In the genomic region with DNA sequence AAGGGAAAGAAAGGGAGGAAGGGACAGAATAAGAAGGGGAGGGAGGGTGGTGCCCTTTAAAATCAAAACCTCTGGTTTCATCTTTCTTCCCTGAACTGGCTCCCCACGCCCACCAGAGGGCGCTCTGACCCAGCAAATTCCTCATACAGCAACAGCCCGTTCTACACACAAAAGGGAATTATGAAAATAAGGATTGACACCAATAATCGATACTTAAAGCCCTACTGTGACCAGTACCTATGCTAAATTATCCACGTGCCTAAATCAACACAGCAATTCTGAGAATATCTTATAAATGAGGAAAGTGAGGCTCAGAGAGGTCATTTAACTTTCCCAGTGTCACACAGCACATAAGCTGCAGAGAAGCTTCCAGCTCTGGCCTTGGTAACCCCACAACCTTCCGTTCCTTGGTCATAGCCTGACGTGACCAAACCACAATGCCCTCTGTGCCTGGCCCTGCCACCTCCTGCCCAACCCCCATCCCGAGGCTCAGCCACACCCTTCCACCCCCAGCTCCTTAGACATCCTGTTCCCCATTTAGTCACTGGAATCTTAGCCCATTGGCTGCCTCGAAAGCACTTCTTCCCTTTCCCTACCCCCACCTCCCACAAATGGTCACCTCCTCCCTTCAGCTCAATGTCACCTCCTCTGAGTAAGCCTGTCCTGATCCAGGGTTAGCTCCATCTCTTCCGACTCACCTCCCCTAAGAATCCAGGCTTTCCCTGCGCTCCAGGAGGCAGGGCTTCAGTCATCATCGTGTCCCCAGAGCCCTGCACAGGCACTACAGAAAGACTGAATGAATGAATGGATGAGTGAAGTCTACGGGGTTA, we compare ENCODE assay signal across 9 cellular contexts. TPM values are rescaled to one million over a fixed set of nuclear protein-coding genes. Genes with fewer than 3 reads are reported as not detected.
DNase-seq lines count a peak whose midpoint lies in the region; ATAC-seq, FAIRE-seq and TF ChIP-seq lines count a peak whose summit lies in the region.
"Had no signal": no experiment of that assay in that cellular context is flagged by ENCODE, and none has a peak within 500 bp of the region (broad histone marks: within the 10 kb centered on the region; RNA-seq: fewer than 3 reads in every experiment).

No MANE protein-coding gene starts in this region.

- H3K36me3 ChIP-seq in effector memory CD4-positive, alpha-beta T cell (ENCODE audit: control insufficient read depth, insufficient read depth, low read length) = no peaks in the 10 kb centered on the region

- peaks cover 14% of the 10 kb centered on the region for H3K36me3 Mint-ChIP-seq in activated CD8-positive, alpha-beta T cell treated with anti-CD3 and anti-CD28 coated beads, Interleukin-2, amount 10 ng/mL, durations not matched to agents 7 days and 5 days (ENCODE audit: low read depth)

- H3K9me3 Mint-ChIP-seq in activated CD8-positive, alpha-beta T cell treated with anti-CD3 and anti-CD28 coated beads, Interleukin-2, amount 10 ng/mL, durations not matched to agents 7 days and 5 days (ENCODE audit: insufficient read depth) = peaks cover 11% of the 10 kb centered on the region
- H3K9me3 Mint-ChIP-seq: IgD-negative memory B cell had no signal

- no peak for FAIRE-seq in H54 (lab: Jason Lieb, UNC)

- H3K27ac ChIP-seq in effector memory CD4-positive, alpha-beta T cell (ENCODE audit: insufficient read depth, low read length, poor library complexity, severe bottlenecking) = no peak overlapping the region

- H3K27me3 Mint-ChIP-seq in activated CD8-positive, alpha-beta T cell treated with anti-CD3 and anti-CD28 coated beads, Interleukin-2, amount 10 ng/mL, durations not matched to agents 7 days and 5 days (ENCODE audit: low read depth) = no peaks in the 10 kb centered on the region

- H3K27ac Mint-ChIP-seq in activated CD8-positive, alpha-beta T cell treated with anti-CD3 and anti-CD28 coated beads, Interleukin-2, amount 10 ng/mL, durations not matched to agents 7 days and 5 days = peak overlapping the region; percentile 82
- H3K27ac Mint-ChIP-seq: IgD-negative memory B cell had no signal

- H3K4me1 ChIP-seq in effector memory CD4-positive, alpha-beta T cell (ENCODE audit: control insufficient read depth, insufficient read depth, low read length, poor library complexity, severe bottlenecking) = peaks cover 3% of the 10 kb centered on the region

- peak; percentile 81 for ATAC-seq in activated CD8-positive, alpha-beta T cell treated with anti-CD3 and anti-CD28 coated beads, Interleukin-2, amount 10 ng/mL, durations not matched to agents 7 days and 5 days
- ATAC-seq in HG03025 (IDR thresholded peaks at IDR 0.05; ENCODE audit: low FRiP score, unreplicated experiment) = no peak

- H3K4me3 ChIP-seq in effector memory CD4-positive, alpha-beta T cell (ENCODE audit: insufficient read depth, low read depth, low read length, poor library complexity, severe bottlenecking) = no peak overlapping the region

- H3K27me3 ChIP-seq in effector memory CD4-positive, alpha-beta T cell (replicated peaks; ENCODE audit: control insufficient read depth, insufficient read depth, low read length, poor library complexity, severe bottlenecking) = no peaks in the 10 kb centered on the region

- no peak for TF ChIP-seq POLR2A in H54 (IDR thresholded peaks at IDR 0.05; ENCODE audit: low read depth, low read length)

- POLR2A ChIA-PET in activated CD8-positive, alpha-beta T cell treated with anti-CD3 and anti-CD28 coated beads, Interleukin-2, amount 10 ng/mL, durations not matched to agents 7 days and 5 days (lab: Charles Lee) = interaction anchor here (1.0 to 1.8 kb wide), 5 partner anchors 8 to 132 kb away, joined by 3 to 8 read pairs (median 4); a partner anchor contains a TSS

- CTCF ChIA-PET in activated CD8-positive, alpha-beta T cell treated with anti-CD3 and anti-CD28 coated beads, Interleukin-2, amount 10 ng/mL, durations not matched to agents 7 days and 5 days (lab: Charles Lee) = interaction anchor here (0.6 to 19.9 kb wide), 22 partner anchors 9 to 262 kb away, joined by 3 to 406 read pairs (median 4); a partner anchor contains a TSS

- H3K9me3 ChIP-seq in effector memory CD4-positive, alpha-beta T cell (ENCODE audit: control insufficient read depth, low read length) = no peaks in the 10 kb centered on the region

- H3K4me3 Mint-ChIP-seq in activated CD8-positive, alpha-beta T cell treated with anti-CD3 and anti-CD28 coated beads, Interleukin-2, amount 10 ng/mL, durations not matched to agents 7 days and 5 days = peak overlapping the region; percentile 25
- H3K4me3 Mint-ChIP-seq: IgD-negative memory B cell had no signal

- DNase-seq in Ammon's horn (ENCODE audit: low spot score) = peak; percentile 81
- peak; percentile 40 for DNase-seq in H54 (ENCODE audit: insufficient read length, low spot score)
- peak; percentile 70 for DNase-seq in NCI-H82 (lab: John Stamatoyannopoulos, UW)
- DNase-seq in activated CD8-positive, alpha-beta T cell treated with anti-CD3 and anti-CD28 coated beads, Interleukin-2, amount 10 ng/mL, durations not matched to agents 7 days and 5 days = peak; percentile 81
- DNase-seq in effector memory CD4-positive, alpha-beta T cell = peak; percentile 43 to 68 (median 59)
- DNase-seq in middle frontal gyrus (ENCODE audit: extremely low spot score, low spot score) = peak; percentile 46
- DNase-seq in stimulated activated CD8-positive, alpha-beta memory T cell treated with anti-CD3 and anti-CD28 coated beads, Interleukin-7, amount 100 ng/mL, for 24 hours (ENCODE audit: low read depth) = peak; percentile 58

- peaks cover 38% of the 10 kb centered on the region for H3K4me1 Mint-ChIP-seq in activated CD8-positive, alpha-beta T cell treated with anti-CD3 and anti-CD28 coated beads, Interleukin-2, amount 10 ng/mL, durations not matched to agents 7 days and 5 days (ENCODE audit: low read depth)

RNA-seq across cellular contexts. Expression of a gene that starts 34.2 kb away (rescaled TPM):
- total RNA-seq in activated CD8-positive, alpha-beta T cell treated with anti-CD3 and anti-CD28 coated beads, Interleukin-2, amount 10 ng/mL, durations not matched to agents 7 days and 5 days = under 1 TPM in 1 of 2 experiments, not detected in 1; 0.05 TPM

RNA-seq across cellular contexts. Expression of a gene that starts 58.5 kb away (rescaled TPM):
- total RNA-seq in activated CD8-positive, alpha-beta T cell treated with anti-CD3 and anti-CD28 coated beads, Interleukin-2, amount 10 ng/mL, durations not matched to agents 7 days and 5 days = not detected
